ENCODE assay signal across 1 cellular context in the genomic region with DNA sequence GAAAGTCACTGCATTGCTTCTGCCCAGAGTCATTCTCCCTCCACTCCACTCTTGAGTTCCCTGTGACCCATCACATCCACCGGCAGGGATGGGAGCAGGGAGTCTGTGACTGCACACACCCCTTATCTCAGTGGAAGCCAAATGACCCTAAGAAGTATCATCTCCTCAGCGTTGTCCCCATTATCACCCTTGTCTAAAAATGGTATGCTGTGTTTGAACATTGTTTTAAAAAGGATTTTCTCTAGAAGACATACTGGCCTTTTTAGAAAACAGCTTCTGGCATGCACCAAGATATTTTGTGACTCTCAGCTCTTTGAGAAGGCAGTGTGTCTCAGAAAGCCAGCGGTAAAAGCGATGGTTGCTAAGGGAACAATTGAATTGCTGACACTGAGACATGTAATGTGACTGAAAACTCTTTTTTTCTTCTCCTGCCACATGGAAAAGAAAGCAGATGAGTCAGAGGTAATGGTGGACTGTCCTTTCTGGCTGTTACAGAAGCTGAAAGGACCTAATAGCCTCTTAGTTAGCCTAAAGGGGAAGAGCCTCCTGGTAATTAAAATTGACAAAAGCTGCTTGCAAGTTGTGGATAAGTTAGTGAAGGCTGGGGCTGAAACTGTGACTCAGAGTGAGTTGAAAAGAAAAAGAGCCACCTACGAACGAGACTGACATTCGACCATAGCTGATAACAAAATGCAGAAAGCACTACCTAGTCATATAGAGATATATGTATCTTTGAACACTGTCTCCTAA.
TF ChIP-seq lines count a peak whose summit lies in the region.

No MANE protein-coding gene starts in this region.

TF ChIP-seq in HepG2, 621 proteins besides CTCF, POLR2A, EP300 and RAD21 (continued from another document):
- TF ChIP-seq, protein P1, sequence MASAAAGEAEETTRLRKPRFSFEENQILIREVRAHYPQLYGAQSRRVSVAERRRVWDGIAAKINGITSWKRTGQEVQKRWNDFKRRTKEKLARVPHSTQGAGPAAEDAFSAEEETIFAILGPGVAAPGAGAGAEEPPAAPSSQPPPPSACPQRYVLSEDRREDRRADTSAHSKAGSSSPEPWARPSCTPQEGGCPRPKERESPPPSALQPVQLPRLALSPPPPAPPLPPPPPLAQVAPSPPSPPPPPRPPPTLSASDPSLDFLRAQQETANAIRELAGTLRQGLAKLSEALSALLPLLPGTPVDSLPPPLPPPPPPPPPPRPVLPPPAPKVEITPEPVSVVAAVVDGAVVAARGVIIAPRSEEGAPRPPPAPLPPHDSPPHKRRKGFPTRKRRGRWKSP (CRISPR knock-in tag; IDR thresholded peaks at IDR 0.05): no peak
- TF ChIP-seq PLRG1 (conservative IDR thresholded peaks at IDR 0.05) (no peak), PAWR (CRISPR knock-in tag; IDR thresholded peaks at IDR 0.05; ENCODE audit: borderline replicate concordance) (no peak)
- TF ChIP-seq, protein P2, sequence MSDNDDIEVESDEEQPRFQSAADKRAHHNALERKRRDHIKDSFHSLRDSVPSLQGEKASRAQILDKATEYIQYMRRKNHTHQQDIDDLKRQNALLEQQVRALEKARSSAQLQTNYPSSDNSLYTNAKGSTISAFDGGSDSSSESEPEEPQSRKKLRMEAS (IDR thresholded peaks at IDR 0.05): no peak
- TF ChIP-seq, protein P3, sequence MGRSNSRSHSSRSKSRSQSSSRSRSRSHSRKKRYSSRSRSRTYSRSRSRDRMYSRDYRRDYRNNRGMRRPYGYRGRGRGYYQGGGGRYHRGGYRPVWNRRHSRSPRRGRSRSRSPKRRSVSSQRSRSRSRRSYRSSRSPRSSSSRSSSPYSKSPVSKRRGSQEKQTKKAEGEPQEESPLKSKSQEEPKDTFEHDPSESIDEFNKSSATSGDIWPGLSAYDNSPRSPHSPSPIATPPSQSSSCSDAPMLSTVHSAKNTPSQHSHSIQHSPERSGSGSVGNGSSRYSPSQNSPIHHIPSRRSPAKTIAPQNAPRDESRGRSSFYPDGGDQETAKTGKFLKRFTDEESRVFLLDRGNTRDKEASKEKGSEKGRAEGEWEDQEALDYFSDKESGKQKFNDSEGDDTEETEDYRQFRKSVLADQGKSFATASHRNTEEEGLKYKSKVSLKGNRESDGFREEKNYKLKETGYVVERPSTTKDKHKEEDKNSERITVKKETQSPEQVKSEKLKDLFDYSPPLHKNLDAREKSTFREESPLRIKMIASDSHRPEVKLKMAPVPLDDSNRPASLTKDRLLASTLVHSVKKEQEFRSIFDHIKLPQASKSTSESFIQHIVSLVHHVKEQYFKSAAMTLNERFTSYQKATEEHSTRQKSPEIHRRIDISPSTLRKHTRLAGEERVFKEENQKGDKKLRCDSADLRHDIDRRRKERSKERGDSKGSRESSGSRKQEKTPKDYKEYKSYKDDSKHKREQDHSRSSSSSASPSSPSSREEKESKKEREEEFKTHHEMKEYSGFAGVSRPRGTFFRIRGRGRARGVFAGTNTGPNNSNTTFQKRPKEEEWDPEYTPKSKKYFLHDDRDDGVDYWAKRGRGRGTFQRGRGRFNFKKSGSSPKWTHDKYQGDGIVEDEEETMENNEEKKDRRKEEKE (IDR thresholded peaks at IDR 0.05): no peak
- TF ChIP-seq, protein P4, sequence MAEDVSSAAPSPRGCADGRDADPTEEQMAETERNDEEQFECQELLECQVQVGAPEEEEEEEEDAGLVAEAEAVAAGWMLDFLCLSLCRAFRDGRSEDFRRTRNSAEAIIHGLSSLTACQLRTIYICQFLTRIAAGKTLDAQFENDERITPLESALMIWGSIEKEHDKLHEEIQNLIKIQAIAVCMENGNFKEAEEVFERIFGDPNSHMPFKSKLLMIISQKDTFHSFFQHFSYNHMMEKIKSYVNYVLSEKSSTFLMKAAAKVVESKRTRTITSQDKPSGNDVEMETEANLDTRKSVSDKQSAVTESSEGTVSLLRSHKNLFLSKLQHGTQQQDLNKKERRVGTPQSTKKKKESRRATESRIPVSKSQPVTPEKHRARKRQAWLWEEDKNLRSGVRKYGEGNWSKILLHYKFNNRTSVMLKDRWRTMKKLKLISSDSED (CRISPR knock-in tag; IDR thresholded peaks at IDR 0.05): no peak
TF ChIP-seq in HepG2: peak in this region for 0.
